In the genomic region with DNA sequence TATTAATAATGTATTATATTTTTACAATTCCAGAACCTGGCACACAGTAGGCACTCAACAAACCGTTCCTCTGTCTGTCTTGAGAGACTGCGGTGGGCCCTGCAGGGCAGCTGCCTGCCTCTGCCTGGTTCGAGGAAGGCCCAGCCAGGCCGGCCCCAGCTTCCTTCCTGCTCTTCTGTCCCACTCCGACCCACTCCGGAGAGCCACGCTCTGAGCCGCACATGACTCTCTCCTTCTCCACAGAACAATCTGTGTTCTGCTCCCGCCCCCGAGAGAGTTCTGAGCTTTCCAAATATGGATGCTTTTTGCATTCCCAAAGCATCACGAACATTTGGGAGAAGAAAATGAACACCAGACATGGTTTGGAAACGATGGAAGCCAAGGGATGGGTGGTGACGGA, we compare ENCODE assay signal across 8 cellular contexts. TPM values are rescaled to one million over a fixed set of nuclear protein-coding genes. Genes with fewer than 3 reads are reported as not detected.
A peak's percentile ranks its signal among the peaks of the same experiment; 100 is the strongest.
DNase-seq lines count a peak whose midpoint lies in the region; ATAC-seq, FAIRE-seq and TF ChIP-seq lines count a peak whose summit lies in the region.

No MANE protein-coding gene starts in this region.

- WGBS in transverse colon (ENCODE audit: low coverage in 1 of 2), 2 donors: 57 to 62% methylated on average over 10 to 13 of the region's 13 CpGs

- DNase-seq in GM10266 (ENCODE audit: extremely low spot score) (peak; percentile 15), PC-3 (no peak), midbrain (lab: John Stamatoyannopoulos, UW) (peak; percentile 45), transverse colon (peak; percentile 42), H54 (ENCODE audit: insufficient read length, low spot score) (no peak), GM13977 (ENCODE audit: low spot score) (no peak)

- peak overlapping the region; percentile 64 for H3K27ac ChIP-seq in PC-3 (ENCODE audit: low read length)
- H3K27ac ChIP-seq in transverse colon: peak overlapping the region; percentile 85 to 89 (median 88)

- peaks cover 13% of the 10 kb centered on the region; the same call in 1 of the 2 replicates for H3K36me3 ChIP-seq in PC-3 (ENCODE audit: low read depth, low read length)
- H3K36me3 ChIP-seq in transverse colon: no peaks in the 10 kb centered on the region

- TSS peak; percentile 91 for BruUV-seq in PC-3 (replicated peaks; lab: Mats Ljungman, UMichigan)

- H3F3A ChIP-seq in PC-3 (ENCODE audit: low read length, unreplicated experiment): no peaks in the 10 kb centered on the region

- no peaks in the 10 kb centered on the region for H3K79me2 ChIP-seq in PC-3 (ENCODE audit: low read length)

- H3K9me3 ChIP-seq in PC-3 (ENCODE audit: low read length) (peaks cover 16% of the 10 kb centered on the region), transverse colon (peaks cover 10 to 14% of the 10 kb centered on the region in 2 donors)

- ATAC-seq in PC-3 (peak; percentile 1), GM21367 (IDR thresholded peaks at IDR 0.05; ENCODE audit: unreplicated experiment) (no peak)

- intact Hi-C loops in PC-3 (cut with micrococcal nuclease): loop anchor here (1.0 to 5.0 kb wide), 7 partner anchors 62 to 458 kb away; no protein-coding TSS in a partner anchor
- intact Hi-C loops in dendritic cell treated with granulocyte-macrophage colony-stimulating factor and Interleukin-4, amounts not matched to agents 40 ng/mL and 50 ng/mL, for 4 days (cut with micrococcal nuclease): loop anchor here (5.0 to 10.0 kb wide), 4 partner anchors 68 to 457 kb away; partner anchors contain the start of gene CALM1
- intact Hi-C loops in transverse colon (cut with DNase I; ENCODE audit: low total_unique reads): loop anchor here (10.0 kb wide), 1 partner anchor 364 kb away; the partner anchor contains the start of gene CALM1

- in situ Hi-C loops in transverse colon (cut with MboI; ENCODE audit: low pct_ligation_motif_present in 1 of 4, low pct_unique_long_range_greater_than_20kb in 1 of 4, low sequenced_read_pairs in 3 of 4) (no loop called here), GM13977 (cut with MboI; ENCODE audit: low pct_unique_long_range_greater_than_20kb, low sequenced_read_pairs, unreplicated experiment) (no loop called here)

- H3K9me3 Mint-ChIP-seq in dendritic cell treated with granulocyte-macrophage colony-stimulating factor and Interleukin-4, amounts not matched to agents 40 ng/mL and 50 ng/mL, for 4 days: peaks cover 15% of the 10 kb centered on the region

- H3K4me3 ChIP-seq in PC-3 (ENCODE audit: low read length) (peak overlapping the region; percentile 67), transverse colon (peak overlapping the region in 3 of 4 donors; percentile 37 to 52 (median 39))

- peak overlapping the region; percentile 99 for H2AFZ ChIP-seq in PC-3 (ENCODE audit: low read length)

- FAIRE-seq in H54 (lab: Jason Lieb, UNC): no peak

- H3K9me2 ChIP-seq in PC-3 (replicated peaks; ENCODE audit: low read length): no peaks in the 10 kb centered on the region

- no peaks in the 10 kb centered on the region for H4K20me1 ChIP-seq in PC-3 (ENCODE audit: low read length)

- H3K27me3 ChIP-seq in PC-3 (ENCODE audit: low read length): no peaks in the 10 kb centered on the region
- no peaks in the 10 kb centered on the region for H3K27me3 ChIP-seq in transverse colon

- H3K36me3 Mint-ChIP-seq in dendritic cell treated with granulocyte-macrophage colony-stimulating factor and Interleukin-4, amounts not matched to agents 40 ng/mL and 50 ng/mL, for 4 days (ENCODE audit: low read depth): peaks cover 13% of the 10 kb centered on the region

- peak overlapping the region; percentile 74 for H3K4me3 Mint-ChIP-seq in dendritic cell treated with granulocyte-macrophage colony-stimulating factor and Interleukin-4, amounts not matched to agents 40 ng/mL and 50 ng/mL, for 4 days

- TF ChIP-seq EP300 in transverse colon (IDR thresholded peaks at IDR 0.05; ENCODE audit: low read depth): no peak

- H3K9ac ChIP-seq in PC-3 (ENCODE audit: low read length): peak overlapping the region; percentile 83

- H3K4me1 Mint-ChIP-seq in dendritic cell treated with granulocyte-macrophage colony-stimulating factor and Interleukin-4, amounts not matched to agents 40 ng/mL and 50 ng/mL, for 4 days (ENCODE audit: low read depth): peaks cover 44% of the 10 kb centered on the region

- TF ChIP-seq POLR2A in transverse colon (IDR thresholded peaks at IDR 0.05): peak; percentile 29
- TF ChIP-seq POLR2A in H54 (IDR thresholded peaks at IDR 0.05; ENCODE audit: low read depth, low read length): no peak

- peak overlapping the region; percentile 84 for H3K27ac Mint-ChIP-seq in dendritic cell treated with granulocyte-macrophage colony-stimulating factor and Interleukin-4, amounts not matched to agents 40 ng/mL and 50 ng/mL, for 4 days

- CTCF ChIA-PET in PC-3 (lab: Charles Lee): interaction anchor here (0.5 to 2.2 kb wide), 7 partner anchors 10 to 361 kb away, joined by 3 to 11 read pairs (median 5); partner anchors contain the start of gene TTC7B

- H3K4me2 ChIP-seq in PC-3 (ENCODE audit: low read length): peak overlapping the region; percentile 95

- POLR2A ChIA-PET in PC-3 (lab: Charles Lee; ENCODE audit: unreplicated experiment): interaction anchor here (0.6 to 1.6 kb wide), 3 partner anchors 37 to 322 kb away, joined by 3 to 15 read pairs (median 4); partner anchors contain the start of gene TTC7B

- no peak for TF ChIP-seq CTCF in GM10266 (IDR thresholded peaks at IDR 0.05; ENCODE audit: control insufficient read depth, insufficient read depth, low read depth, missing control alignments)
- TF ChIP-seq CTCF in PC-3 (conservative IDR thresholded peaks at IDR 0.05; ENCODE audit: low read depth, low read length): no peak
- no peak for TF ChIP-seq CTCF in transverse colon (IDR thresholded peaks at IDR 0.05)
- TF ChIP-seq CTCF in GM13977 (IDR thresholded peaks at IDR 0.05; ENCODE audit: extremely low read depth, insufficient read depth, missing control alignments): no peak

- H3K4me1 ChIP-seq in PC-3 (ENCODE audit: insufficient read depth, low read length): peaks cover 12% of the 10 kb centered on the region
- H3K4me1 ChIP-seq in transverse colon: peaks cover 9 to 20% (median 13%) of the 10 kb centered on the region in 4 donors

- no peaks in the 10 kb centered on the region for H3K27me3 Mint-ChIP-seq in dendritic cell treated with granulocyte-macrophage colony-stimulating factor and Interleukin-4, amounts not matched to agents 40 ng/mL and 50 ng/mL, for 4 days

RNA-seq across cellular contexts. Expression of gene TTC7B, which starts 57.3 kb away (rescaled TPM):
- 43.2 and 45.6 TPM in 2 replicates for total RNA-seq in PC-3 (2014; rRNA removed)
- 10 to 100 TPM in 1 of 4 donors, 1 to 10 TPM in 3; 8.4 to 11.2 (median 9.2) TPM for total RNA-seq in transverse colon

Comparison
In these comparisons a context has a peak if more than half of its experiments do, and no peak if none do; other contexts are left out.
1. DNase-seq: peak in GM10266 (single experiment), midbrain (single experiment) and transverse colon (single experiment); none in PC-3 (single experiment), H54 (single experiment) and GM13977 (single experiment).